In the genomic region with DNA sequence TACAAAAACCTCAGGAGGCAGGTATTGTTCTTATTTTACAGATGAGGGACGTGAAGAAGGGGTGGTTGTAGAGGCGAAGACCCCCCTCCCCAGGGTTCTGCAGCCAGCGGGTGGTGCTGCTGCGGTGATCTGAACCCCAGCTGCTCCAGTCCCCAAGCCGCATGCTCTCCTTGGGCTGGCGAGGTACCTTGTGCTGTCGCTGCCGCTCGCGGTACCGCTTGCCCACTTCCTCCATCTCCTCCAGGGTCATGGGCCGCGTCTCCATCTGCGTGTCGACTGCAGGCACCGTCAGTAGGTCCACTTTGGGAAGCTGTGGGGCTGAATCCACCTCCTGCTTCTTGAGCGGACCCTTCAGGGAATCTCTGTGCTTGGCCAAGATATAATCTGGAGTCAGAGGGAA, we compare ENCODE assay signal across 21 cellular contexts. TPM values are rescaled to one million over a fixed set of nuclear protein-coding genes. Genes with fewer than 3 reads are reported as not detected.
DNase-seq lines count a peak whose midpoint lies in the region; ATAC-seq and TF ChIP-seq lines count a peak whose summit lies in the region.
"Had no signal": no experiment of that assay in that cellular context is flagged by ENCODE, and none has a peak within 500 bp of the region (broad histone marks: within the 10 kb centered on the region; RNA-seq: fewer than 3 reads in every experiment).

No MANE protein-coding gene starts in this region.

- H3K27ac ChIP-seq in right atrium auricular region (no peak overlapping the region), GM23338 (ENCODE audit: low read depth) (no peak overlapping the region), mesenchymal stem cell (ENCODE audit: low read length, poor library complexity, severe bottlenecking) (no peak overlapping the region), neural progenitor cell (no peak overlapping the region), esophagus muscularis mucosa (replicated peaks in 1 of 4) (no peak overlapping the region)
- H3K27ac ChIP-seq: BLaER1, C4-2B had no signal

- no peak overlapping the region for H3K18ac ChIP-seq in mesenchymal stem cell (ENCODE audit: low read depth in 1 of 2, low read length in 2 of 2)

- no peak overlapping the region for H2BK15ac ChIP-seq in mesenchymal stem cell (ENCODE audit: low read depth, poor library complexity, severe bottlenecking)

- H3K36me3 ChIP-seq in right atrium auricular region: no peaks in the 10 kb centered on the region
- no peaks in the 10 kb centered on the region for H3K36me3 ChIP-seq in GM23338 (ENCODE audit: insufficient read depth)
- H3K36me3 ChIP-seq in mesenchymal stem cell (ENCODE audit: control insufficient read depth in 1 of 2, insufficient read depth in 2 of 2, low read depth in 1 of 2, low read length in 2 of 2): no peaks in the 10 kb centered on the region
- H3K36me3 ChIP-seq in neural progenitor cell: no peaks in the 10 kb centered on the region
- no peaks in the 10 kb centered on the region for H3K36me3 ChIP-seq in esophagus muscularis mucosa
- H3K36me3 ChIP-seq: BLaER1 had no signal

- H3K9me3 ChIP-seq in right atrium auricular region (no peaks in the 10 kb centered on the region), mesenchymal stem cell (ENCODE audit: control insufficient read depth, low read length) (no peaks in the 10 kb centered on the region), neural progenitor cell (ENCODE audit: low read depth) (no peaks in the 10 kb centered on the region), esophagus muscularis mucosa (no peaks in the 10 kb centered on the region)
- H3K9me3 ChIP-seq: BLaER1, Caco-2 had no signal

- no peak for TF ChIP-seq EP300 in esophagus muscularis mucosa (IDR thresholded peaks at IDR 0.05)

- H3K9me2 ChIP-seq in GM23338 (ENCODE audit: insufficient read depth): no peaks in the 10 kb centered on the region

- no peak for TF ChIP-seq CTCF in right atrium auricular region (IDR thresholded peaks at IDR 0.05)
- peak in 1 of 2 experiments; percentile 36; a peak in 1 of 4 replicates for TF ChIP-seq CTCF in GM23338 (conservative IDR thresholded peaks at IDR 0.05; ENCODE audit: low read depth in 2 of 2)
- TF ChIP-seq CTCF in neural progenitor cell (IDR thresholded peaks at IDR 0.05): no peak
- TF ChIP-seq CTCF in esophagus muscularis mucosa (IDR thresholded peaks at IDR 0.05): no peak

- H3K36me3 Mint-ChIP-seq in GM23338 (ENCODE audit: low read depth) (no peaks in the 10 kb centered on the region), neural progenitor cell (peaks cover 2% of the 10 kb centered on the region)
- H3K36me3 Mint-ChIP-seq: CD8-positive, alpha-beta T cell had no signal

- H3F3A ChIP-seq in GM23338 (replicated peaks; ENCODE audit: low read depth) (no peaks in the 10 kb centered on the region), neural progenitor cell (ENCODE audit: low read depth) (no peaks in the 10 kb centered on the region)

- H3K79me1 ChIP-seq in mesenchymal stem cell (replicated peaks; ENCODE audit: low read length, poor library complexity, severe bottlenecking): no peaks in the 10 kb centered on the region

- H3K79me2 ChIP-seq in GM23338 (replicated peaks; ENCODE audit: insufficient read depth): no peaks in the 10 kb centered on the region
- H3K79me2 ChIP-seq in neural progenitor cell (ENCODE audit: low read depth): no peaks in the 10 kb centered on the region

- intact Hi-C loops in cardiac septum (cut with DNase I) (no loop called here), esophagus muscularis mucosa (cut with DNase I) (no loop called here)

- H3K27me3 ChIP-seq in right atrium auricular region (no peaks in the 10 kb centered on the region), GM23338 (ENCODE audit: insufficient read depth) (no peaks in the 10 kb centered on the region), mesenchymal stem cell (ENCODE audit: control insufficient read depth in 1 of 2, insufficient read depth in 1 of 2, low read length in 2 of 2) (no peaks in the 10 kb centered on the region), neural progenitor cell (no peaks in the 10 kb centered on the region), esophagus muscularis mucosa (no peaks in the 10 kb centered on the region)

- no peak overlapping the region for H3K27ac Mint-ChIP-seq in GM23338
- peak overlapping the region; percentile 74 for H3K27ac Mint-ChIP-seq in neural progenitor cell
- H3K27ac Mint-ChIP-seq: B cell; CD4-positive, CD25-positive, alpha-beta regulatory T cell; CD8-positive, alpha-beta T cell had no signal

- no peak overlapping the region for H3K14ac ChIP-seq in mesenchymal stem cell (ENCODE audit: low read length in 2 of 2)

- peak; percentile 62 for ATAC-seq in GM23338
- ATAC-seq in GM21367 (IDR thresholded peaks at IDR 0.05; ENCODE audit: unreplicated experiment): no peak
- ATAC-seq: CD8-positive, alpha-beta T cell; GM12878 had no signal

- TF ChIP-seq POLR2A in esophagus muscularis mucosa (IDR thresholded peaks at IDR 0.05; ENCODE audit: low read depth): no peak

- H3K4me1 Mint-ChIP-seq in GM23338 (peaks cover 2% of the 10 kb centered on the region; the same call in 1 of the 3 replicates), neural progenitor cell (no peaks in the 10 kb centered on the region)
- H3K4me1 Mint-ChIP-seq: CD4-positive, CD25-positive, alpha-beta regulatory T cell had no signal

- H2BK12ac ChIP-seq in mesenchymal stem cell (ENCODE audit: low read length in 2 of 2): peak overlapping the region; percentile 29 to 91

- H3K4me3 Mint-ChIP-seq in GM23338 (no peak overlapping the region), neural progenitor cell (no peak overlapping the region)
- H3K4me3 Mint-ChIP-seq: B cell; CD8-positive, alpha-beta T cell had no signal

- 93% methylated on average over 17 of the region's 17 CpGs for WGBS in mesenchymal stem cell
- 82% methylated on average over 6 of the region's 17 CpGs for WGBS in esophagus muscularis mucosa

- no peak overlapping the region for H3K4ac ChIP-seq in mesenchymal stem cell (ENCODE audit: low read depth in 1 of 2, low read length in 2 of 2)

- no peak overlapping the region for H3K4me3 ChIP-seq in right atrium auricular region
- no peak overlapping the region for H3K4me3 ChIP-seq in GM23338
- H3K4me3 ChIP-seq in mesenchymal stem cell (ENCODE audit: insufficient read depth in 1 of 2, low read depth in 1 of 2, low read length in 2 of 2): no peak overlapping the region
- H3K4me3 ChIP-seq in neural progenitor cell: no peak overlapping the region
- no peak overlapping the region for H3K4me3 ChIP-seq in esophagus muscularis mucosa
- H3K4me3 ChIP-seq: BLaER1, GM12878 had no signal

- no peak overlapping the region for H3K4me2 ChIP-seq in GM23338
- no peak overlapping the region for H3K4me2 ChIP-seq in mesenchymal stem cell (ENCODE audit: low read length, poor library complexity, severe bottlenecking)
- no peak overlapping the region for H3K4me2 ChIP-seq in neural progenitor cell
- H3K4me2 ChIP-seq: BLaER1 had no signal

- no peak overlapping the region for H2BK5ac ChIP-seq in mesenchymal stem cell (ENCODE audit: low read depth, low read length, poor library complexity, severe bottlenecking)

- H4K8ac ChIP-seq in mesenchymal stem cell (ENCODE audit: low read length): no peak overlapping the region

- H3K27me3 Mint-ChIP-seq in GM23338 (ENCODE audit: insufficient read depth, low read depth, poor library complexity) (peaks cover 13% of the 10 kb centered on the region), neural progenitor cell (ENCODE audit: insufficient read depth, low read depth) (no peaks in the 10 kb centered on the region)
- H3K27me3 Mint-ChIP-seq: B cell; CD4-positive, CD25-positive, alpha-beta regulatory T cell had no signal

- H3K23ac ChIP-seq in mesenchymal stem cell (ENCODE audit: low read length in 2 of 2): peak overlapping the region in 1 of 2 experiments; percentile 3

- H4K91ac ChIP-seq in mesenchymal stem cell (ENCODE audit: low read length): peak overlapping the region; percentile 20

- H3K9ac ChIP-seq in mesenchymal stem cell (ENCODE audit: low read length) (no peak overlapping the region), neural progenitor cell (no peak overlapping the region)
- H3K9ac ChIP-seq: BLaER1 had no signal

- peak overlapping the region; percentile 40 for H2AK5ac ChIP-seq in mesenchymal stem cell (ENCODE audit: low read length, severe bottlenecking)

- no peak overlapping the region for H2BK120ac ChIP-seq in mesenchymal stem cell (ENCODE audit: low read depth, low read length)

- DNase-seq in cardiac septum (ENCODE audit: low spot score): peak; percentile 17
- DNase-seq in right atrium auricular region (ENCODE audit: low spot score): no peak
- no peak for DNase-seq in GM23338 (ENCODE audit: low spot score)
- DNase-seq in mesenchymal stem cell: no peak
- no peak for DNase-seq in neural progenitor cell (ENCODE audit: low spot score)
- no peak for DNase-seq in esophagus muscularis mucosa (ENCODE audit: extremely low spot score)
- no peak for DNase-seq in 8988T
- DNase-seq: Caco-2; CD4-positive, CD25-positive, alpha-beta regulatory T cell; CD8-positive, alpha-beta T cell; DMS153; DMS79; EL; GDM1; H7; HCEC 1CT had no signal

- no peaks in the 10 kb centered on the region for H3K9me3 Mint-ChIP-seq in GM23338
- no peaks in the 10 kb centered on the region for H3K9me3 Mint-ChIP-seq in neural progenitor cell
- H3K9me3 Mint-ChIP-seq: CD4-positive, CD25-positive, alpha-beta regulatory T cell; CD8-positive, alpha-beta T cell had no signal

- H4K20me1 ChIP-seq in GM23338 (replicated peaks; ENCODE audit: insufficient read depth) (no peaks in the 10 kb centered on the region), neural progenitor cell (ENCODE audit: low read depth) (no peaks in the 10 kb centered on the region)
- H4K20me1 ChIP-seq: BLaER1 had no signal

- H2AFZ ChIP-seq in GM23338: peak overlapping the region; percentile 56; the same call in 1 of the 2 replicates
- no peak overlapping the region for H2AFZ ChIP-seq in mesenchymal stem cell (ENCODE audit: low read depth, low read length)
- no peak overlapping the region for H2AFZ ChIP-seq in neural progenitor cell (replicated peaks)

- H3K4me1 ChIP-seq in right atrium auricular region (peaks cover 0 to 30% of the 10 kb centered on the region in 2 donors), GM23338 (ENCODE audit: insufficient read depth) (no peaks in the 10 kb centered on the region), mesenchymal stem cell (ENCODE audit: control insufficient read depth, insufficient read depth, low read depth, low read length) (peaks cover 14% of the 10 kb centered on the region), neural progenitor cell (no peaks in the 10 kb centered on the region), esophagus muscularis mucosa (no peaks in the 10 kb centered on the region)

RNA-seq across cellular contexts. Expression of gene EFCAB12, which starts 17.5 kb away (rescaled TPM):
- total RNA-seq in cardiac septum: 0.16 TPM
- under 1 TPM in 1 of 2 donors, not detected in 1; 0.28 TPM for total RNA-seq in right atrium auricular region
- total RNA-seq in GM23338 (2014; rRNA removed; shearing (Covaris generic)): 0.24 and 0.54 TPM in 2 replicates
- polyA plus RNA-seq in GM23338 (2016; fragmentation: Nextera tagmentation; extraction: Ambion mirVana): 0.17 and 0.65 TPM in 2 replicates
- polyA plus RNA-seq in mesenchymal stem cell (2013, experiment 1 of 2): 0.39 TPM
- polyA plus RNA-seq in mesenchymal stem cell (2013, experiment 2 of 2): 0.42 TPM
- total RNA-seq in neural progenitor cell (ENCODE audit: low replicate concordance): 0.13 and 0.22 TPM in 2 replicates
- under 1 TPM in 2 of 4 donors, not detected in 2; 0.19 to 0.42 TPM for total RNA-seq in esophagus muscularis mucosa

RNA-seq across cellular contexts. Expression of gene MBD4, which starts 28.8 kb away (rescaled TPM):
- total RNA-seq in cardiac septum (18.2 TPM), right atrium auricular region (10 to 100 TPM; 17.8 to 26.4 TPM), neural progenitor cell (ENCODE audit: low replicate concordance) (35.0 and 46.3 TPM in 2 replicates), esophagus muscularis mucosa (10 to 100 TPM; 12.1 to 23.3 (median 16.4) TPM)
- 26.4 and 33.9 TPM in 2 replicates for total RNA-seq in GM23338 (2014; rRNA removed; shearing (Covaris generic))
- 51.8 and 59.3 TPM in 2 replicates for polyA plus RNA-seq in GM23338 (2016; fragmentation: Nextera tagmentation; extraction: Ambion mirVana)
- polyA plus RNA-seq in mesenchymal stem cell (2013, experiment 1 of 2): 32.0 TPM
- polyA plus RNA-seq in mesenchymal stem cell (2013, experiment 2 of 2): 31.3 TPM

RNA-seq across cellular contexts. Expression of gene IFT122, which starts 29.1 kb away (rescaled TPM):
- total RNA-seq in cardiac septum (11.0 TPM), right atrium auricular region (10 to 100 TPM; 18.5 to 36.9 TPM), neural progenitor cell (ENCODE audit: low replicate concordance) (31.8 and 48.0 TPM in 2 replicates), esophagus muscularis mucosa (10 to 100 TPM; 19.5 to 32.8 (median 21.9) TPM)
- total RNA-seq in GM23338 (2014; rRNA removed; shearing (Covaris generic)): 30.2 and 38.8 TPM in 2 replicates
- polyA plus RNA-seq in GM23338 (2016; fragmentation: Nextera tagmentation; extraction: Ambion mirVana): 10.2 and 10.9 TPM in 2 replicates
- 8.0 TPM for polyA plus RNA-seq in mesenchymal stem cell (2013, experiment 1 of 2)
- 8.2 TPM for polyA plus RNA-seq in mesenchymal stem cell (2013, experiment 2 of 2)
